ENCODE assay signal across 13 cellular contexts in the genomic region with DNA sequence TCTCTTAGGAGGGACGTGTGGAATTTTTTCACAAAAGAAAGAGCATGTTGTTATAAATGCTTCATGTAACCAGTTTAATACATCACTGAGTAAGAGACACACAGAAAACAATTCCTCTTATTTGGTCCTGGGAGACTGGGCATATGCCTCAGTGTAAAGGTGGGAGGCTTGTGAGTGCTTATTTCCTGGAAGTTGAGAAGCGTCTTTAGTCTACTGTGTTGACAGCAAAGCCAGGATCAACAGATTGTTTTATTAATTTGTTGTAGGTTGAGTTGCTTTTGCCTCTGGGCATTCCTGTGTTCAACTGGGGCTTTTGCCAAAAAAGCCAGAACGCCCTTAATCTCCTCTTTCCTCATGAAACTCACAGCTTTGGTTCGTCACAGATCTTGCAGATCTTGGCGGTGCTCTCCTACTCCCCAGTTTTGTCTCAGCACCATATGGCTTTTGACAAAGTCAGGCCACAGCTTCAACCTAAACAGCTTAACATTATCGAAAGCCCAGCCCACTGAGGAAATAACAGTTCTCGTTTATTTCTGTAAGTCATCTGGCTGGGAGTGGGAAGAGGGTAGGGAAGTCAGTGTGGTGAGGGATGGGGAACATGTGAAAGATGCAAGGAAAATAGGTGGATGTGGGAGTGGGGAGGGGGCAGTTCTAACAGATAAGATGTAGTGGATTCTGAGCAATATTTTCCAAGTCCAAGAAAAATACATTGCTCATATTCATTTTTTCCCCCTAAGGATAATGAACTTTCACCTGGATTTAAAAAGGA.
A peak's percentile ranks its signal among the peaks of the same experiment; 100 is the strongest.
DNase-seq lines count a peak whose midpoint lies in the region; ATAC-seq, FAIRE-seq and TF ChIP-seq lines count a peak whose summit lies in the region.
"Had no signal": no experiment of that assay in that cellular context is flagged by ENCODE, and none has a peak within 500 bp of the region (broad histone marks: within the 10 kb centered on the region; RNA-seq: fewer than 3 reads in every experiment).

No MANE protein-coding gene starts in this region.

- TF ChIP-seq POLR2A in stomach (IDR thresholded peaks at IDR 0.05): no peak

- DNase-seq in EL (peak; percentile 77), RWPE2 (ENCODE audit: low spot score) (no peak), foreskin fibroblast (peak; percentile 74 to 92), pancreas (no peak), GM19238 (ENCODE audit: insufficient read length, low spot score) (no peak), HuH-7 (ENCODE audit: low spot score) (no peak), stomach (no peak), cortex of kidney (lab: John Stamatoyannopoulos, UW) (no peak)
- DNase-seq: activated CD4-positive, alpha-beta T cell treated with anti-CD3 and anti-CD28 coated beads, Interleukin-2, amount 50 U/mL, for 48 hours; COR-L47; uterus had no signal

- no peak overlapping the region for H3K27ac ChIP-seq in RWPE2 (ENCODE audit: poor library complexity, severe bottlenecking)
- peak overlapping the region in 3 of 4 donors; percentile 16 to 48 (median 17) for H3K27ac ChIP-seq in pancreas
- peak overlapping the region in 1 of 5 donors; percentile 43 for H3K27ac ChIP-seq in stomach

- ATAC-seq in RWPE2 (ENCODE audit: low read depth) (peak; percentile 45), pancreas (peak in 3 of 4 donors; percentile 30 to 54 (median 51))
- ATAC-seq: esophagus mucosa had no signal

- H3K4me3 ChIP-seq in RWPE2 (ENCODE audit: severe bottlenecking) (no peak overlapping the region), foreskin fibroblast (ENCODE audit: low read depth in 1 of 2, low read length in 2 of 2) (peak overlapping the region in 1 of 2 donors; percentile 23), pancreas (no peak overlapping the region), stomach (no peak overlapping the region)
- H3K4me3 ChIP-seq: lung, uterus had no signal

- H3K36me3 ChIP-seq in RWPE2 (ENCODE audit: low read depth): no peaks in the 10 kb centered on the region
- H3K36me3 ChIP-seq in pancreas: no peaks in the 10 kb centered on the region
- no peaks in the 10 kb centered on the region for H3K36me3 ChIP-seq in stomach
- H3K36me3 ChIP-seq: uterus had no signal

- no peak for TF ChIP-seq EP300 in stomach (IDR thresholded peaks at IDR 0.05)

- H3K27me3 ChIP-seq in RWPE2 (ENCODE audit: insufficient read depth, poor library complexity, severe bottlenecking) (no peaks in the 10 kb centered on the region), pancreas (no peaks in the 10 kb centered on the region), stomach (no peaks in the 10 kb centered on the region)
- H3K27me3 ChIP-seq: uterus had no signal

- no peaks in the 10 kb centered on the region for H3K9me3 ChIP-seq in RWPE2 (ENCODE audit: severe bottlenecking)
- no peaks in the 10 kb centered on the region for H3K9me3 ChIP-seq in pancreas
- peaks cover 0 to 2% (median under 1%) of the 10 kb centered on the region in 4 donors for H3K9me3 ChIP-seq in stomach
- H3K9me3 ChIP-seq: uterus had no signal

- TF ChIP-seq CTCF in RWPE2 (IDR thresholded peaks at IDR 0.05; ENCODE audit: poor library complexity, severe bottlenecking) (no peak), foreskin fibroblast (IDR thresholded peaks at IDR 0.05; ENCODE audit: low read depth, low read length) (no peak), pancreas (IDR thresholded peaks at IDR 0.05) (no peak), stomach (IDR thresholded peaks at IDR 0.05) (no peak)

- WGBS in pancreas, 2 donors: 32 to 38% methylated on average over 7 of the region's 7 CpGs
- WGBS in stomach, 5 donors: 50 to 71% (median 64%) methylated on average over 7 of the region's 7 CpGs

- intact Hi-C loops in pancreas (cut with DNase I) (no loop called here), stomach (cut with DNase I; ENCODE audit: low total_unique reads) (no loop called here)

- no peak for FAIRE-seq in pancreas (lab: Jason Lieb, UNC)

- H3K4me1 ChIP-seq in RWPE2 (ENCODE audit: insufficient read depth, poor library complexity, severe bottlenecking) (peaks cover 6% of the 10 kb centered on the region), pancreas (no peaks in the 10 kb centered on the region), stomach (peaks cover 0 to 6% (median 0%) of the 10 kb centered on the region in 4 donors)
- H3K4me1 ChIP-seq: uterus had no signal

Comparison
In these comparisons a context has a peak if more than half of its experiments do, and no peak if none do; other contexts are left out.
1. DNase-seq: peak in EL (single experiment) and foreskin fibroblast (2 of 2); none in RWPE2 (single experiment), pancreas (0 of 6), GM19238 (single experiment), HuH-7 (single experiment), stomach (single experiment) and cortex of kidney (single experiment).